23 cellular contexts compared by ENCODE assay signal in genomic region chr2:213989207-213989606, GRCh38.
A peak's percentile ranks its signal among the peaks of the same experiment; 100 is the strongest.
DNase-seq lines count a peak whose midpoint lies in the region; ATAC-seq, FAIRE-seq and TF ChIP-seq lines count a peak whose summit lies in the region.
"Had no signal": no experiment of that assay in that cellular context is flagged by ENCODE, and none has a peak within 500 bp of the region (broad histone marks: within the 10 kb centered on the region; RNA-seq: fewer than 3 reads in every experiment).

No MANE protein-coding gene starts in this region.

- no peak overlapping the region for H3K27ac ChIP-seq in keratinocyte (ENCODE audit: control insufficient read depth, insufficient read depth, low read length)
- H3K27ac ChIP-seq: BLaER1 had no signal

- H3K9me1 ChIP-seq in keratinocyte (ENCODE audit: control insufficient read depth, extremely low read depth, insufficient read depth, low read length), result no peaks in the 10 kb centered on the region

- no peaks in the 10 kb centered on the region for H3K36me3 ChIP-seq in keratinocyte (ENCODE audit: control insufficient read depth in 2 of 2, extremely low read depth in 1 of 2, insufficient read depth in 2 of 2, low read length in 2 of 2)
- H3K36me3 ChIP-seq: BE2C, BLaER1 had no signal

- peaks cover 3% of the 10 kb centered on the region for H3K4me1 ChIP-seq in keratinocyte (ENCODE audit: control insufficient read depth, extremely low read depth, insufficient read depth, low read length)
- H3K4me1 ChIP-seq: BE2C, BLaER1 had no signal

- dilution Hi-C loops in keratinocyte (cut with MboI; ENCODE audit: extremely low pct_ligation_motif_present, low sequenced_read_pairs), result no loop called here

- H3K79me2 ChIP-seq in keratinocyte (ENCODE audit: control insufficient read depth, insufficient read depth, low read length), result no peaks in the 10 kb centered on the region

- H3K4me2 ChIP-seq in keratinocyte (ENCODE audit: control insufficient read depth, extremely low read depth, insufficient read depth, low read depth, low read length), result no peak overlapping the region
- H3K4me2 ChIP-seq: BLaER1 had no signal

- TF ChIP-seq POLR2A in H54 (IDR thresholded peaks at IDR 0.05; ENCODE audit: low read depth, low read length), result no peak

- H3K9ac ChIP-seq in keratinocyte (ENCODE audit: control insufficient read depth, extremely low read depth, insufficient read depth, low read length), result no peak overlapping the region
- H3K9ac ChIP-seq: BLaER1 had no signal

- no peak for TF ChIP-seq CTCF in D721Med (IDR thresholded peaks at IDR 0.05; ENCODE audit: insufficient read depth, missing control alignments)
- TF ChIP-seq CTCF in keratinocyte (optimal IDR thresholded peaks at IDR 0.05 in 1 of 3, IDR thresholded peaks at IDR 0.05 in 1 of 3, conservative IDR thresholded peaks at IDR 0.05 in 1 of 3; ENCODE audit: extremely low read depth in 1 of 3, insufficient read depth in 2 of 3, low read length in 3 of 3), result no peak
- no peak for TF ChIP-seq CTCF in omental fat pad (IDR thresholded peaks at IDR 0.05)

- DNase-seq in D721Med (ENCODE audit: insufficient read length, low spot score) (no peak), H54 (ENCODE audit: insufficient read length, low spot score) (no peak), keratinocyte (ENCODE audit: low read depth, low spot score) (no peak), omental fat pad (ENCODE audit: low spot score) (no peak)
- DNase-seq: 8988T; ACHN; BE2C; C1 segment of cervical spinal cord; CD4-positive, alpha-beta memory T cell; CD4-positive, CD25-positive, alpha-beta regulatory T cell; CD8-positive, alpha-beta memory T cell; COR-L47; DMS79; DND-41; EL; GDM1 had no signal

- peak overlapping the region; percentile 10 for H2AFZ ChIP-seq in keratinocyte (ENCODE audit: control insufficient read depth, low read length)

- no peaks in the 10 kb centered on the region for H4K20me1 ChIP-seq in keratinocyte (ENCODE audit: control insufficient read depth, extremely low read depth, insufficient read depth, low read length)
- H4K20me1 ChIP-seq: BLaER1 had no signal

- no peaks in the 10 kb centered on the region for H3K9me3 ChIP-seq in keratinocyte (ENCODE audit: control insufficient read depth, low read depth, low read length)
- H3K9me3 ChIP-seq: BE2C, BLaER1 had no signal

- ATAC-seq in HG03159 (IDR thresholded peaks at IDR 0.05; ENCODE audit: unreplicated experiment) (no peak), GM19328 (IDR thresholded peaks at IDR 0.05; ENCODE audit: unreplicated experiment) (no peak), omental fat pad (ENCODE audit: low FRiP score) (no peak)
- ATAC-seq: GM12878 had no signal

- no peak overlapping the region for H3K4me3 ChIP-seq in keratinocyte (ENCODE audit: control insufficient read depth in 2 of 3, extremely low read depth in 1 of 3, insufficient read depth in 2 of 3, low read depth in 1 of 3, low read length in 3 of 3)
- H3K4me3 ChIP-seq: BLaER1, GM12878 had no signal

- no peaks in the 10 kb centered on the region for H3K27me3 ChIP-seq in keratinocyte (ENCODE audit: control insufficient read depth, extremely low read depth, insufficient read depth, low read length)
- H3K27me3 ChIP-seq: BE2C, BLaER1 had no signal

- FAIRE-seq in D721Med (lab: Jason Lieb, UNC) (peak; percentile 16), H54 (lab: Jason Lieb, UNC) (peak; percentile 48), keratinocyte (lab: Jason Lieb, UNC) (no peak)
- FAIRE-seq: A204.1, GM12878, GM12892, GM18507 had no signal
